ENCODE assay signal across 22 cellular contexts in the genomic region with DNA sequence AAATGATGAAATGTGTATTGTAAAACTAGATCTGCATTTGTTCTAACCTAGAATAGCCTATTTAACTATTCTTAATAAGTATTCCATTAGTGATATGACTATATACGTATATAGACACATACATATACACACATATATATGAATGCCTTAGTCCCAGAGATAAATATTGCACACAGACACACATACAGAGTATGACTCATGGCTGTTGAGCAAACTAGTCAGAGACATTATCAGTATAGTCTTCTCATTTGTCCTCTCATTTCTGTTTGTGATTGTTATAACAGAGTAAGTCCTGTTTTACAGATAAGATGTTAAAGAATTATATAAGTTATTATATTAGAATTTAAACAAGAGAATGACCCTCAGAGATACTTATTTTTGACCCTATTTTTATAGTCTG.
DNase-seq lines count a peak whose midpoint lies in the region; ATAC-seq and TF ChIP-seq lines count a peak whose summit lies in the region.
"Had no signal": no experiment of that assay in that cellular context is flagged by ENCODE, and none has a peak within 500 bp of the region (broad histone marks: within the 10 kb centered on the region; RNA-seq: fewer than 3 reads in every experiment).

No MANE protein-coding gene starts in this region.

- no peaks in the 10 kb centered on the region for H3K79me1 ChIP-seq in IMR-90 (ENCODE audit: low read depth in 1 of 2, low read length in 2 of 2)

- no peak overlapping the region for H3K56ac ChIP-seq in IMR-90 (ENCODE audit: extremely low read depth, insufficient read depth, low read length)

- H2AK5ac ChIP-seq in IMR-90 (ENCODE audit: low read depth, low read length): no peak overlapping the region

- no peaks in the 10 kb centered on the region for H3K4me1 ChIP-seq in IMR-90 (ENCODE audit: control insufficient read depth, insufficient read depth, low read length)

- H3K18ac ChIP-seq in IMR-90 (ENCODE audit: low read depth, low read length): no peak overlapping the region

- intact Hi-C loops in IMR-90 (cut with micrococcal nuclease): no loop called here

- H4K5ac ChIP-seq in IMR-90 (ENCODE audit: low read depth, low read length): no peak overlapping the region

- H2AFZ ChIP-seq in IMR-90 (replicated peaks; ENCODE audit: low read length, poor library complexity): no peak overlapping the region

- H3K4ac ChIP-seq in IMR-90 (ENCODE audit: low read depth, low read length): no peak overlapping the region

- no peak overlapping the region for H3K14ac ChIP-seq in IMR-90 (replicated peaks; ENCODE audit: low read depth, low read length)

- H4K8ac ChIP-seq in IMR-90 (ENCODE audit: low read depth in 2 of 2, low read length in 2 of 2): no peak overlapping the region

- POLR2A ChIA-PET in IMR-90 (lab: Charles Lee; ENCODE audit: unreplicated experiment): no interaction called here

- no peak for TF ChIP-seq RAD21 in IMR-90 (IDR thresholded peaks at IDR 0.05; ENCODE audit: low read length)

- H2BK5ac ChIP-seq in IMR-90 (ENCODE audit: low read depth, low read length, poor library complexity, severe bottlenecking): no peak overlapping the region

- in situ Hi-C loops in IMR-90 (cut with MboI; ENCODE audit: low sequenced_read_pairs): no loop called here
- in situ Hi-C loops in brain microvascular endothelial cell (cut with HindIII; ENCODE audit: low pct_ligation_motif_present, low sequenced_read_pairs): no loop called here

- no CpG with 5 or more reads among the region's 1 CpG for WGBS in IMR-90 (ENCODE audit: extremely low coverage in 2 of 2, insufficient read length in 1 of 2), 2 experiments

- H2BK15ac ChIP-seq in IMR-90 (ENCODE audit: low read depth, low read length): no peak overlapping the region

- ATAC-seq in IMR-90 (ENCODE audit: low read depth) (no peak), GM19452 (IDR thresholded peaks at IDR 0.05; ENCODE audit: unreplicated experiment) (no peak)
- ATAC-seq: CD8-positive, alpha-beta T cell; K562 had no signal

- no peak overlapping the region for H4K91ac ChIP-seq in IMR-90 (ENCODE audit: insufficient read depth, low read depth, low read length)

- H3K9ac ChIP-seq in IMR-90 (ENCODE audit: low read depth, low read length): no peak overlapping the region

- dilution Hi-C loops in IMR-90 (cut with HindIII; ENCODE audit: low sequenced_read_pairs, unreplicated experiment): no loop called here

- H3K27ac ChIP-seq in IMR-90 (ENCODE audit: insufficient read depth, low read length) (no peak overlapping the region), brain microvascular endothelial cell (no peak overlapping the region)

- H2BK20ac ChIP-seq in IMR-90 (ENCODE audit: low read depth, low read length): no peak overlapping the region

- no peak overlapping the region for H2AK9ac ChIP-seq in IMR-90 (replicated peaks; ENCODE audit: low read depth, low read length, poor library complexity)

- CTCF ChIA-PET in IMR-90 (lab: Yijun Ruan, JAX): no interaction called here

- no peak for TF ChIP-seq CTCF in IMR-90 (conservative IDR thresholded peaks at IDR 0.05; ENCODE audit: low read depth, low read length)
- TF ChIP-seq CTCF in brain microvascular endothelial cell (IDR thresholded peaks at IDR 0.05; ENCODE audit: low read depth, low read length, missing control alignments): no peak
- no peak for TF ChIP-seq CTCF in fibroblast of villous mesenchyme (IDR thresholded peaks at IDR 0.05; ENCODE audit: insufficient read depth, low read depth, low read length)

- BruUV-seq in IMR-90 (replicated peaks; lab: Mats Ljungman, UMichigan): no TSS peak

- H3K27me3 ChIP-seq in IMR-90 (ENCODE audit: control insufficient read depth, insufficient read depth, low read length) (no peaks in the 10 kb centered on the region), brain microvascular endothelial cell (replicated peaks) (no peaks in the 10 kb centered on the region)

- DNase-seq in DMS53 (lab: John Stamatoyannopoulos, UW) (peak; percentile 40), IMR-90 (peak; percentile 23), brain microvascular endothelial cell (peak; percentile 40), fibroblast of villous mesenchyme (ENCODE audit: low read depth) (peak; percentile 44), NCI-H187 (lab: John Stamatoyannopoulos, UW) (no peak)
- DNase-seq in activated CD4-positive, alpha-beta T cell treated with anti-CD3 and anti-CD28 coated beads, Interleukin-2, amount 50 U/mL, for 48 hours: no peak
- DNase-seq: AML-193; C1 segment of cervical spinal cord; CD8-positive, alpha-beta T cell; DMS153; EL; GF-D8; NCI-H1105; NCI-H146; NCI-H2029 treated with DMSO at 0.1 percent for 48 hours; NCI-H345; NCI-H524; NCI-H774; NK-92 treated with Interleukin-12 subunit alpha and Interleukin-12 subunit beta, amount 100 ng/mL, for 24 hours; Right ventricle myocardium superior had no signal

- H3K23ac ChIP-seq in IMR-90 (ENCODE audit: low read depth, low read length): no peak overlapping the region

- no peaks in the 10 kb centered on the region for H4K20me1 ChIP-seq in IMR-90 (ENCODE audit: insufficient read depth, low read length)

- no peak overlapping the region for H2BK120ac ChIP-seq in IMR-90 (ENCODE audit: low read depth, low read length)

- H3K4me2 ChIP-seq in IMR-90 (ENCODE audit: low read depth, low read length): no peak overlapping the region

- TF ChIP-seq POLR2A in IMR-90 (IDR thresholded peaks at IDR 0.05; ENCODE audit: low read depth, low read length): no peak

- H3K4me3 ChIP-seq in IMR-90 (ENCODE audit: insufficient read depth, low read depth, low read length): no peak overlapping the region
- H3K4me3 ChIP-seq in brain microvascular endothelial cell (ENCODE audit: low read depth, low read length): no peak overlapping the region
- no peak overlapping the region for H3K4me3 ChIP-seq in fibroblast of villous mesenchyme (ENCODE audit: low read depth, low read length)
- H3K4me3 ChIP-seq: K562 had no signal

- H3K9me3 ChIP-seq in IMR-90 (ENCODE audit: control insufficient read depth, insufficient read depth, low read length): no peaks in the 10 kb centered on the region

- H3K9me1 ChIP-seq in IMR-90 (ENCODE audit: insufficient read depth, low read length): 0 out of 2 replicates have a peak, but pooled peaks cover 4% of the 10 kb centered on the region

- H3K36me3 ChIP-seq in IMR-90 (ENCODE audit: control insufficient read depth, insufficient read depth, low read length): no peaks in the 10 kb centered on the region
- H3K36me3 ChIP-seq in brain microvascular endothelial cell (replicated peaks): no peaks in the 10 kb centered on the region

TF ChIP-seq in IMR-90, 13 proteins besides CTCF, POLR2A, EP300 and RAD21:
- no peak for TF ChIP-seq MAZ (IDR thresholded peaks at IDR 0.05; ENCODE audit: borderline replicate concordance, low read depth, low read length)
- TF ChIP-seq MAFK (IDR thresholded peaks at IDR 0.05; ENCODE audit: low read depth, low read length): no peak
- TF ChIP-seq, protein P1, sequence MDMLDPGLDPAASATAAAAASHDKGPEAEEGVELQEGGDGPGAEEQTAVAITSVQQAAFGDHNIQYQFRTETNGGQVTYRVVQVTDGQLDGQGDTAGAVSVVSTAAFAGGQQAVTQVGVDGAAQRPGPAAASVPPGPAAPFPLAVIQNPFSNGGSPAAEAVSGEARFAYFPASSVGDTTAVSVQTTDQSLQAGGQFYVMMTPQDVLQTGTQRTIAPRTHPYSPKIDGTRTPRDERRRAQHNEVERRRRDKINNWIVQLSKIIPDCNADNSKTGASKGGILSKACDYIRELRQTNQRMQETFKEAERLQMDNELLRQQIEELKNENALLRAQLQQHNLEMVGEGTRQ (IDR thresholded peaks at IDR 0.05; ENCODE audit: low read depth, low read length): no peak
- no peak for TF ChIP-seq CEBPB (IDR thresholded peaks at IDR 0.05; ENCODE audit: low read depth, low read length)
- TF ChIP-seq RCOR1 (IDR thresholded peaks at IDR 0.05; ENCODE audit: insufficient replicate concordance, low read length): no peak
- TF ChIP-seq, protein P2, sequence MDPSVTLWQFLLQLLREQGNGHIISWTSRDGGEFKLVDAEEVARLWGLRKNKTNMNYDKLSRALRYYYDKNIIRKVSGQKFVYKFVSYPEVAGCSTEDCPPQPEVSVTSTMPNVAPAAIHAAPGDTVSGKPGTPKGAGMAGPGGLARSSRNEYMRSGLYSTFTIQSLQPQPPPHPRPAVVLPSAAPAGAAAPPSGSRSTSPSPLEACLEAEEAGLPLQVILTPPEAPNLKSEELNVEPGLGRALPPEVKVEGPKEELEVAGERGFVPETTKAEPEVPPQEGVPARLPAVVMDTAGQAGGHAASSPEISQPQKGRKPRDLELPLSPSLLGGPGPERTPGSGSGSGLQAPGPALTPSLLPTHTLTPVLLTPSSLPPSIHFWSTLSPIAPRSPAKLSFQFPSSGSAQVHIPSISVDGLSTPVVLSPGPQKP (IDR thresholded peaks at IDR 0.05; ENCODE audit: borderline replicate concordance, low read depth, low read length): no peak

Comparison
In these comparisons a context has a peak if more than half of its experiments do, and no peak if none do; other contexts are left out.
1. DNase-seq: peak in DMS53 (single experiment), IMR-90 (single experiment), brain microvascular endothelial cell (single experiment) and fibroblast of villous mesenchyme (single experiment); none in activated CD4-positive, alpha-beta T cell treated with anti-CD3 and anti-CD28 coated beads, Interleukin-2, amount 50 U/mL, for 48 hours (0 of 2) and NCI-H187 (0 of 2).